ENCODE assay signal across 19 cellular contexts in the genomic region with DNA sequence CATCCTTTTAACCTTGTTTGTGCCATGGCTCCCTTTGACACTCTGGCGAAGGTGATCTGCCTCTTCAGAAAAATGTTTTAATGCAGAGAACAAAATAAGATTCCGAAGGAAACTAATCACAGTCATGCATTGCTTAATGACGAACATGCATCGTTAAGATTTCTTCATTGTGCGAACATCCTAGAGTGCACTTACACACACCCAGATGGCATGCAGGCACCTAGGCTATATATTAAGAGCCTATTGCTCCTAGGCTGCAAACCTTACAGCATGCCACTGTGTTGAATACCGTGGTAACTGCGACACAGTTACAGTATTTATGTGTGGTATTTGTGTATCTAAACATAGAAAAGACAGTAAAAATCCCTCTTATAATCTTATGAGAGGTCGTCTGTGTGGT. TPM values are rescaled to one million over a fixed set of nuclear protein-coding genes. Genes with fewer than 3 reads are reported as not detected.
"Had no signal": no experiment of that assay in that cellular context is flagged by ENCODE, and none has a peak within 500 bp of the region (broad histone marks: within the 10 kb centered on the region; RNA-seq: fewer than 3 reads in every experiment).

No MANE protein-coding gene starts in this region.

- H3K27ac ChIP-seq: esophagus squamous epithelium, right atrium auricular region, upper lobe of left lung had no signal

- H3K4me3 ChIP-seq: esophagus squamous epithelium, gastroesophageal sphincter, mucosa of descending colon, right atrium auricular region, sigmoid colon, skin epidermis, stomach, upper lobe of left lung had no signal

- H3K27me3 ChIP-seq: esophagus squamous epithelium, gastroesophageal sphincter, right atrium auricular region, sigmoid colon, stomach, upper lobe of left lung had no signal

- H3K9me3 ChIP-seq: esophagus squamous epithelium, gastroesophageal sphincter, mucosa of descending colon, right atrium auricular region, sigmoid colon, stomach, upper lobe of left lung had no signal

- H3K36me3 ChIP-seq: esophagus squamous epithelium, gastroesophageal sphincter, right atrium auricular region, sigmoid colon, stomach, upper lobe of left lung had no signal

- ATAC-seq: effector memory CD8-positive, alpha-beta T cell; gastroesophageal sphincter; left lobe of liver; mucosa of descending colon had no signal

- DNase-seq: effector memory CD8-positive, alpha-beta T cell; esophagus squamous epithelium; foreskin fibroblast; glutamatergic neuron; islet precursor cell; mammary epithelial cell; mucosa of descending colon; naive thymus-derived CD8-positive, alpha-beta T cell; posterior cingulate gyrus; sigmoid colon; stimulated activated CD4-positive, alpha-beta T cell treated with anti-CD3 and anti-CD28 coated beads, Interleukin-2, amount 100 ng/mL, for 24 hours; stimulated activated CD4-positive, alpha-beta T cell treated with anti-CD3 and anti-CD28 coated beads, Interleukin-4, amount 100 ng/mL, for 4 hours; stimulated activated naive CD4-positive, alpha-beta T cell; stomach; upper lobe of left lung had no signal

RNA-seq across cellular contexts. Expression of a gene that starts 8.3 kb away (rescaled TPM):
- total RNA-seq: naive thymus-derived CD8-positive, alpha-beta T cell had no signal
- polyA plus RNA-seq: naive thymus-derived CD8-positive, alpha-beta T cell had no signal
